Comparison of ENCODE assay signal across 27 cellular contexts in genomic region chr20:22866757-22867425, GRCh38.
DNase-seq lines count a peak whose midpoint lies in the region; ATAC-seq and TF ChIP-seq lines count a peak whose summit lies in the region.
"Had no signal": no experiment of that assay in that cellular context is flagged by ENCODE, and none has a peak within 500 bp of the region (broad histone marks: within the 10 kb centered on the region; RNA-seq: fewer than 3 reads in every experiment).

No MANE protein-coding gene starts in this region.

- no peak overlapping the region for H3K4me3 ChIP-seq in astrocyte of the spinal cord (ENCODE audit: low read depth, low read length)
- H3K4me3 ChIP-seq in fibroblast of villous mesenchyme (ENCODE audit: low read depth, low read length): no peak overlapping the region
- no peak overlapping the region for H3K4me3 ChIP-seq in skeletal muscle cell (ENCODE audit: low read depth, low read length)
- H3K4me3 ChIP-seq: adrenal gland, esophagus squamous epithelium, lung, right lobe of liver had no signal

- TF ChIP-seq CTCF in astrocyte of the spinal cord (IDR thresholded peaks at IDR 0.05; ENCODE audit: low read depth, low read length) (no peak), fibroblast of villous mesenchyme (IDR thresholded peaks at IDR 0.05; ENCODE audit: insufficient read depth, low read depth, low read length) (no peak)

- DNase-seq in M059J (ENCODE audit: low read depth): peak; percentile 49
- peak; percentile 18 for DNase-seq in astrocyte of the spinal cord (ENCODE audit: low read depth, low spot score)
- DNase-seq in fibroblast of villous mesenchyme (ENCODE audit: low read depth): peak; percentile 31
- peak; percentile 27 for DNase-seq in skeletal muscle cell (ENCODE audit: low read depth)
- DNase-seq in NCI-H2171 treated with DMSO at 0.1 percent for 48 hours (lab: John Stamatoyannopoulos, UW): no peak
- DNase-seq in D341Med (ENCODE audit: low spot score): no peak
- DNase-seq: activated CD4-positive, alpha-beta T cell treated with anti-CD3 and anti-CD28 coated beads, Interleukin-2, amount 50 U/mL, for 4 hours; activated CD4-positive, CD25-positive, alpha-beta regulatory T cell; activated naive CD4-positive, alpha-beta T cell treated with Interleukin-2 at 50 U/mL for 16 hours; activated T-cell treated with anti-CD3 and anti-CD28 coated beads, Interleukin-2, amount 50 U/mL, for 72 hours; adrenal gland; cortex of kidney; EL; esophagus squamous epithelium; Kasumi-1; kidney glomerular epithelial cell; NCI-H1048; NCI-H1930; NCI-H2227 treated with DMSO at 0.1 percent for 48 hours; NCI-H526 treated with DMSO at 0.1 percent for 48 hours; posterior cingulate gyrus; right lobe of liver; SIG-M5; stimulated activated naive CD4-positive, alpha-beta T cell treated with Interleukin-2 at 50 U/mL for 16 hours had no signal

- in situ Hi-C loops in astrocyte of the spinal cord (cut with HindIII; ENCODE audit: low sequenced_read_pairs): no loop called here

- no peak for ATAC-seq in GM21526 (IDR thresholded peaks at IDR 0.05; ENCODE audit: low FRiP score, unreplicated experiment)
- ATAC-seq: activated T-cell treated with anti-CD3 and anti-CD28 coated beads, Interleukin-2, amount 50 U/mL, for 72 hours; Panc1; right lobe of liver had no signal

Comparison
In these comparisons a context has a peak if more than half of its experiments do, and no peak if none do; other contexts are left out.
1. DNase-seq: peak in M059J (single experiment), astrocyte of the spinal cord (single experiment), fibroblast of villous mesenchyme (single experiment) and skeletal muscle cell (single experiment); none in NCI-H2171 treated with DMSO at 0.1 percent for 48 hours (single experiment) and D341Med (single experiment).